8 cellular contexts compared by ENCODE assay signal in the genomic region with DNA sequence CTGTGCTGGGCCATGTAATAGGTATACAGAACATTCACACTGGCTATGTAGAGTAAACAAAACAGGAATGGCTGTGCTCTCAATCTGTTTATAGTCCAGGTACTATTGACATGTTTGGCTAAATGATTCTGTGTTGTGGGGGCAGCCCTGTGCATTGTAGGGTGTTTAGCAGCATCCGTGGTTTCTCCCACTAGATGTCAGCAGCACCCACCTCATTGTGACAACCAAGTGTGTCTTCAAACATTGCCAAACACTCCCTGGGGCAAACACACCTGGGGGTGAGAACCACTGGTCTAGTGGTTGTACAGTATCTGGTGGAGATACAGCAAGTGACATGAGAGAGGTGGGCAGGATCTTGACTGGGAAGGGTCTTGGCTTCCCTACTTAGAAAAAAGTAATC.
DNase-seq lines count a peak whose midpoint lies in the region; ATAC-seq, FAIRE-seq and TF ChIP-seq lines count a peak whose summit lies in the region.

No MANE protein-coding gene starts in this region.

- DNase-seq in NCI-H1092 treated with DMSO at 0.1 percent for 48 hours (lab: John Stamatoyannopoulos, UW) (peak; percentile 7), NCI-H1092 (lab: John Stamatoyannopoulos, UW) (no peak), lung microvascular endothelial cell (ENCODE audit: low read depth in 2 of 2) (peak; percentile 3 to 6), kidney (no peak), NCI-H2196 treated with DMSO at 0.1 percent for 48 hours (lab: John Stamatoyannopoulos, UW; ENCODE audit: unreplicated experiment) (no peak)

- H3K36me3 ChIP-seq in kidney (ENCODE audit: control insufficient read depth in 1 of 2, insufficient read depth in 2 of 2, low read length in 2 of 2): no peaks in the 10 kb centered on the region

- H3K4me3 ChIP-seq in kidney (ENCODE audit: low read length in 2 of 2): no peak overlapping the region

- ATAC-seq in HG02678 (IDR thresholded peaks at IDR 0.05; ENCODE audit: unreplicated experiment) (peak; percentile 61), SK-N-SH treated with all-trans-retinoic acid at 6 μM for 48 hours (peak; percentile 62), HG03196 (IDR thresholded peaks at IDR 0.05; ENCODE audit: unreplicated experiment) (no peak)

- intact Hi-C loops in kidney (cut with DNase I): no loop called here

- no peak for FAIRE-seq in kidney (lab: Jason Lieb, UNC)

- H3K27ac ChIP-seq in kidney (ENCODE audit: low read depth in 2 of 2, low read length in 2 of 2): no peak overlapping the region

- H3K4me1 ChIP-seq in kidney (ENCODE audit: control insufficient read depth in 1 of 2, insufficient read depth in 1 of 2, low read depth in 1 of 2, low read length in 2 of 2): no peaks in the 10 kb centered on the region

- no peaks in the 10 kb centered on the region for H3K9me3 ChIP-seq in kidney (ENCODE audit: control insufficient read depth in 1 of 2, low read length in 2 of 2)

- TF ChIP-seq CTCF in kidney (IDR thresholded peaks at IDR 0.05; ENCODE audit: borderline replicate concordance, extremely low read depth, insufficient read depth): no peak

- no peak overlapping the region for H3K9ac ChIP-seq in kidney (ENCODE audit: low read length in 2 of 2)

TF ChIP-seq in SK-N-SH treated with all-trans-retinoic acid at 6 μM for 48 hours, 23 proteins besides CTCF, POLR2A, EP300 and RAD21:
- no peak for TF ChIP-seq ZNF70 (CRISPR knock-in tag; IDR thresholded peaks at IDR 0.05)
- TF ChIP-seq ZFP3 (CRISPR knock-in tag; IDR thresholded peaks at IDR 0.05): no peak
- TF ChIP-seq ZC3H10 (CRISPR knock-in tag; IDR thresholded peaks at IDR 0.05): no peak
- TF ChIP-seq, protein P1, sequence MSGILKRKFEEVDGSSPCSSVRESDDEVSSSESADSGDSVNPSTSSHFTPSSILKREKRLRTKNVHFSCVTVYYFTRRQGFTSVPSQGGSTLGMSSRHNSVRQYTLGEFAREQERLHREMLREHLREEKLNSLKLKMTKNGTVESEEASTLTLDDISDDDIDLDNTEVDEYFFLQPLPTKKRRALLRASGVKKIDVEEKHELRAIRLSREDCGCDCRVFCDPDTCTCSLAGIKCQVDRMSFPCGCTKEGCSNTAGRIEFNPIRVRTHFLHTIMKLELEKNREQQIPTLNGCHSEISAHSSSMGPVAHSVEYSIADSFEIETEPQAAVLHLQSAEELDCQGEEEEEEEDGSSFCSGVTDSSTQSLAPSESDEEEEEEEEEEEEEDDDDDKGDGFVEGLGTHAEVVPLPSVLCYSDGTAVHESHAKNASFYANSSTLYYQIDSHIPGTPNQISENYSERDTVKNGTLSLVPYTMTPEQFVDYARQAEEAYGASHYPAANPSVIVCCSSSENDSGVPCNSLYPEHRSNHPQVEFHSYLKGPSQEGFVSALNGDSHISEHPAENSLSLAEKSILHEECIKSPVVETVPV (CRISPR knock-in tag; IDR thresholded peaks at IDR 0.05): no peak
- TF ChIP-seq PPARA (CRISPR knock-in tag; IDR thresholded peaks at IDR 0.05; ENCODE audit: borderline replicate concordance): no peak
- TF ChIP-seq ISL1 (CRISPR knock-in tag; IDR thresholded peaks at IDR 0.05): no peak
- TF ChIP-seq, protein P2, sequence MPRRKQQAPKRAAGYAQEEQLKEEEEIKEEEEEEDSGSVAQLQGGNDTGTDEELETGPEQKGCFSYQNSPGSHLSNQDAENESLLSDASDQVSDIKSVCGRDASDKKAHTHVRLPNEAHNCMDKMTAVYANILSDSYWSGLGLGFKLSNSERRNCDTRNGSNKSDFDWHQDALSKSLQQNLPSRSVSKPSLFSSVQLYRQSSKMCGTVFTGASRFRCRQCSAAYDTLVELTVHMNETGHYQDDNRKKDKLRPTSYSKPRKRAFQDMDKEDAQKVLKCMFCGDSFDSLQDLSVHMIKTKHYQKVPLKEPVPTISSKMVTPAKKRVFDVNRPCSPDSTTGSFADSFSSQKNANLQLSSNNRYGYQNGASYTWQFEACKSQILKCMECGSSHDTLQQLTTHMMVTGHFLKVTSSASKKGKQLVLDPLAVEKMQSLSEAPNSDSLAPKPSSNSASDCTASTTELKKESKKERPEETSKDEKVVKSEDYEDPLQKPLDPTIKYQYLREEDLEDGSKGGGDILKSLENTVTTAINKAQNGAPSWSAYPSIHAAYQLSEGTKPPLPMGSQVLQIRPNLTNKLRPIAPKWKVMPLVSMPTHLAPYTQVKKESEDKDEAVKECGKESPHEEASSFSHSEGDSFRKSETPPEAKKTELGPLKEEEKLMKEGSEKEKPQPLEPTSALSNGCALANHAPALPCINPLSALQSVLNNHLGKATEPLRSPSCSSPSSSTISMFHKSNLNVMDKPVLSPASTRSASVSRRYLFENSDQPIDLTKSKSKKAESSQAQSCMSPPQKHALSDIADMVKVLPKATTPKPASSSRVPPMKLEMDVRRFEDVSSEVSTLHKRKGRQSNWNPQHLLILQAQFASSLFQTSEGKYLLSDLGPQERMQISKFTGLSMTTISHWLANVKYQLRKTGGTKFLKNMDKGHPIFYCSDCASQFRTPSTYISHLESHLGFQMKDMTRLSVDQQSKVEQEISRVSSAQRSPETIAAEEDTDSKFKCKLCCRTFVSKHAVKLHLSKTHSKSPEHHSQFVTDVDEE (CRISPR knock-in tag; IDR thresholded peaks at IDR 0.05): no peak
- no peak for TF ChIP-seq ZNF565 (CRISPR knock-in tag; conservative IDR thresholded peaks at IDR 0.05; ENCODE audit: low read depth)
- no peak for TF ChIP-seq CSDC2 (CRISPR knock-in tag; IDR thresholded peaks at IDR 0.05)
- TF ChIP-seq TCF4 (CRISPR knock-in tag; IDR thresholded peaks at IDR 0.05; ENCODE audit: borderline replicate concordance): no peak

Comparison
In these comparisons a context has a peak if more than half of its experiments do, and no peak if none do; other contexts are left out.
1. DNase-seq: peak in NCI-H1092 treated with DMSO at 0.1 percent for 48 hours (single experiment) and lung microvascular endothelial cell (2 of 2); none in NCI-H1092 (single experiment), kidney (single experiment) and NCI-H2196 treated with DMSO at 0.1 percent for 48 hours (single experiment).